In the genomic region with DNA sequence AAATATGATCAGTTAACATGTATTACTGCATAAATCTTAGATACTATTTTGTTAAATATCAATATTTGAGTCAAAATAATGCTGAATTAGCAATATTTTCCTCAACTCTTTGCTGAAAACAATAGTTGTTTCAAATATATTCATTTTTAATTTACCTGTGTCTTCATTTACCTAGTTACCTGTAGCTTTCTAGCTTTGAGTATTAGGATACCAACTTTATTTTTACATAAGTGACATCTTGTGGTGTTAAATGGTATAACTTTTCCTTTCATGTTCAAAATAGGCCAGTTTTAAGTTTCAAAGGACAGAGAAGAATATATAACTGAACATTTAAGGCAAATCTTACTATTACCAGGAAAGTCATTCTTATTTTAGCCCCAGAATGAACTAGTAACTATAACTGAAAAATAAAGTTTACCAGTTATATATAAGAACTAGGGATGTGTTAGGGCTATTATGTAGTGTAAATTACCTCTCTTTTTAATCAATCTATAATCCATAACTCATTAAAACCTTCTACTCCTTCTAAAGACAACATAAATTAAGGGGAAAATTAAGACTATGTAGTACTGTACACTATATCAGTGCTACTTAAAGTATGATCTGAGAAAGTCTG, we compare ENCODE assay signal across 8 cellular contexts. TPM values are rescaled to one million over a fixed set of nuclear protein-coding genes. Genes with fewer than 3 reads are reported as not detected.
A peak's percentile ranks its signal among the peaks of the same experiment; 100 is the strongest.
DNase-seq lines count a peak whose midpoint lies in the region; ATAC-seq and TF ChIP-seq lines count a peak whose summit lies in the region.

No MANE protein-coding gene starts in this region.

- no peaks in the 10 kb centered on the region for H3K9me2 ChIP-seq in Loucy (replicated peaks; ENCODE audit: low read depth, low read length)

- H3K79me2 ChIP-seq in Loucy (ENCODE audit: insufficient read depth, low read length): peaks cover 49% of the 10 kb centered on the region

- H3K9me3 Mint-ChIP-seq in central memory CD8-positive, alpha-beta T cell: no peaks in the 10 kb centered on the region
- H3K9me3 Mint-ChIP-seq in neural crest cell: no peaks in the 10 kb centered on the region

- peak; percentile 17 for DNase-seq in GM06990 (ENCODE audit: extremely low read depth, insufficient read length)
- DNase-seq in central memory CD8-positive, alpha-beta T cell (ENCODE audit: low spot score in 2 of 2): no peak
- no peak for DNase-seq in neural crest cell (ENCODE audit: low read depth, low spot score)
- no peak for DNase-seq in SKM-1 treated with dmso at 0.1 percent for 144 hours (lab: John Stamatoyannopoulos, UW; ENCODE audit: unreplicated experiment)
- DNase-seq in activated T-cell treated with anti-CD3 and anti-CD28 coated beads for 4 hours: no peak
- DNase-seq in NCI-H226: no peak
- no peak for DNase-seq in COR-L47 (lab: John Stamatoyannopoulos, UW)

- ATAC-seq in central memory CD8-positive, alpha-beta T cell (replicated peaks; ENCODE audit: extremely low read depth, poor library complexity, severe bottlenecking): peak; percentile 28

- no peaks in the 10 kb centered on the region for H3K9me3 ChIP-seq in Loucy (ENCODE audit: insufficient read depth, low read depth, low read length)

- no peak overlapping the region for H3K27ac Mint-ChIP-seq in central memory CD8-positive, alpha-beta T cell (ENCODE audit: low read depth)
- H3K27ac Mint-ChIP-seq in neural crest cell (ENCODE audit: unreplicated experiment): no peak overlapping the region

- H4K20me1 ChIP-seq in Loucy (ENCODE audit: insufficient read depth, low read length, poor library complexity, severe bottlenecking): peaks cover 14% of the 10 kb centered on the region

- H3K36me3 Mint-ChIP-seq in central memory CD8-positive, alpha-beta T cell (ENCODE audit: insufficient read depth): peaks cover 12% of the 10 kb centered on the region
- H3K36me3 Mint-ChIP-seq in neural crest cell (ENCODE audit: low read depth): peaks cover 17% of the 10 kb centered on the region

- peaks cover 20% of the 10 kb centered on the region for H3K4me1 Mint-ChIP-seq in central memory CD8-positive, alpha-beta T cell
- peaks cover 17% of the 10 kb centered on the region for H3K4me1 Mint-ChIP-seq in neural crest cell

- H3K4me1 ChIP-seq in Loucy (ENCODE audit: insufficient read depth, low read length, poor library complexity, severe bottlenecking): no peaks in the 10 kb centered on the region

- H3K27me3 Mint-ChIP-seq in central memory CD8-positive, alpha-beta T cell: no peaks in the 10 kb centered on the region
- no peaks in the 10 kb centered on the region for H3K27me3 Mint-ChIP-seq in neural crest cell (ENCODE audit: low read depth)

- H3K9ac ChIP-seq in Loucy (ENCODE audit: low read depth, low read length, poor library complexity, severe bottlenecking): no peak overlapping the region

- no peak overlapping the region for H3K4me2 ChIP-seq in Loucy (ENCODE audit: low read depth, low read length, poor library complexity, severe bottlenecking)

- H3K27me3 ChIP-seq in GM06990 (replicated peaks; ENCODE audit: control insufficient read depth, insufficient read depth, low read length) (no peaks in the 10 kb centered on the region), Loucy (ENCODE audit: insufficient read depth, low read length, poor library complexity, severe bottlenecking) (no peaks in the 10 kb centered on the region)

- H2AFZ ChIP-seq in Loucy (ENCODE audit: low read length): no peak overlapping the region

- TF ChIP-seq CTCF in GM06990 (IDR thresholded peaks at IDR 0.05; ENCODE audit: insufficient read depth, low read length, poor library complexity, severe bottlenecking): peak; percentile 36
- TF ChIP-seq CTCF in Loucy (conservative IDR thresholded peaks at IDR 0.05; ENCODE audit: low read length): peak; percentile 74
- peak; percentile 70 for TF ChIP-seq CTCF in neural crest cell (conservative IDR thresholded peaks at IDR 0.05)

- H3K4me3 ChIP-seq in GM06990 (replicated peaks; ENCODE audit: low read depth, low read length) (no peak overlapping the region), Loucy (ENCODE audit: low read length, poor library complexity, severe bottlenecking) (no peak overlapping the region)

- no peaks in the 10 kb centered on the region; the same call in 1 of the 2 replicates for H3K36me3 ChIP-seq in GM06990 (ENCODE audit: control insufficient read depth, insufficient read depth, low read length)
- H3K36me3 ChIP-seq in Loucy (ENCODE audit: insufficient read depth, low read length): peaks cover 27% of the 10 kb centered on the region

- H3F3A ChIP-seq in Loucy (ENCODE audit: low read depth): no peaks in the 10 kb centered on the region

- no peak overlapping the region for H3K4me3 Mint-ChIP-seq in central memory CD8-positive, alpha-beta T cell
- H3K4me3 Mint-ChIP-seq in neural crest cell: no peak overlapping the region

RNA-seq across cellular contexts. Expression of a gene that starts 25.3 kb away (rescaled TPM):
- 46.6 and 51.8 TPM in 2 replicates for total RNA-seq in neural crest cell
